In genomic region chr12:119229837-119230236, GRCh38 we compare ENCODE assay signal across 9 cellular contexts. TPM values are rescaled to one million over a fixed set of nuclear protein-coding genes. Genes with fewer than 3 reads are reported as not detected.
A peak's percentile ranks its signal among the peaks of the same experiment; 100 is the strongest.
DNase-seq lines count a peak whose midpoint lies in the region; ATAC-seq, FAIRE-seq and TF ChIP-seq lines count a peak whose summit lies in the region.
"Had no signal": no experiment of that assay in that cellular context is flagged by ENCODE, and none has a peak within 500 bp of the region (broad histone marks: within the 10 kb centered on the region; RNA-seq: fewer than 3 reads in every experiment).

No MANE protein-coding gene starts in this region.

- H3K27me3 ChIP-seq in lung (ENCODE audit: control insufficient read depth, insufficient read depth), result no peaks in the 10 kb centered on the region

- ATAC-seq in lung (ENCODE audit: insufficient read depth, low FRiP score) (peak; percentile 34), GM18517 (IDR thresholded peaks at IDR 0.05; ENCODE audit: unreplicated experiment) (no peak), HG02970 (IDR thresholded peaks at IDR 0.05; ENCODE audit: low FRiP score, unreplicated experiment) (no peak)
- ATAC-seq in natural killer cell treated with Interleukin-12 subunit alpha and Interleukin-12 subunit beta and Interleukin-15 and Interleukin-18, amount 100 ng/mL, for 72 hours, result no peak

- peak; percentile 73 for FAIRE-seq in D721Med (lab: Jason Lieb, UNC)

- H3K4me3 ChIP-seq in lung, result no peak overlapping the region

- no peaks in the 10 kb centered on the region for H3K9me3 ChIP-seq in lung (ENCODE audit: control insufficient read depth in 2 of 2, insufficient read depth in 1 of 2, low read length in 1 of 2)

- H3K27ac ChIP-seq in lung (ENCODE audit: low read depth in 1 of 2, low read length in 1 of 2), result no peak overlapping the region

- H3K36me3 Mint-ChIP-seq in natural killer cell treated with Interleukin-12 subunit alpha and Interleukin-12 subunit beta and Interleukin-15 and Interleukin-18, amount 100 ng/mL, for 72 hours, result no peaks in the 10 kb centered on the region

- no peaks in the 10 kb centered on the region for H3K9me3 Mint-ChIP-seq in natural killer cell treated with Interleukin-12 subunit alpha and Interleukin-12 subunit beta and Interleukin-15 and Interleukin-18, amount 100 ng/mL, for 72 hours

- no peaks in the 10 kb centered on the region for H3K4me1 Mint-ChIP-seq in natural killer cell treated with Interleukin-12 subunit alpha and Interleukin-12 subunit beta and Interleukin-15 and Interleukin-18, amount 100 ng/mL, for 72 hours (ENCODE audit: low read depth in 2 of 2)

- H3K36me3 ChIP-seq in lung (ENCODE audit: control insufficient read depth in 2 of 2, insufficient read depth in 2 of 2, low read length in 2 of 2), result no peaks in the 10 kb centered on the region

- 39 to 45% methylated on average over 9 of the region's 9 CpGs for WGBS in lung, 2 donors

- H3K4me1 ChIP-seq in lung (ENCODE audit: control insufficient read depth in 2 of 2, insufficient read depth in 2 of 2, low read length in 2 of 2), result no peaks in the 10 kb centered on the region

- TF ChIP-seq CTCF in D721Med (IDR thresholded peaks at IDR 0.05; ENCODE audit: insufficient read depth, missing control alignments) (no peak), lung (IDR thresholded peaks at IDR 0.05; ENCODE audit: control extremely low read depth, extremely low read depth) (no peak)

- no peak overlapping the region for H3K4me3 Mint-ChIP-seq in natural killer cell treated with Interleukin-12 subunit alpha and Interleukin-12 subunit beta and Interleukin-15 and Interleukin-18, amount 100 ng/mL, for 72 hours

- DNase-seq in D721Med (ENCODE audit: insufficient read length, low spot score) (peak; percentile 27), NAMALWA (ENCODE audit: low spot score) (peak; percentile 62), cerebellar cortex (ENCODE audit: low spot score) (peak; percentile 28), lung (ENCODE audit: low spot score) (peak; percentile 48), NCI-H2107 (lab: John Stamatoyannopoulos, UW) (no peak)
- DNase-seq in natural killer cell treated with Interleukin-12 subunit alpha and Interleukin-12 subunit beta and Interleukin-15 and Interleukin-18, amount 100 ng/mL, for 72 hours (ENCODE audit: low spot score), result no peak
- DNase-seq: activated naive CD4-positive, alpha-beta T cell treated with anti-CD3 and anti-CD28 coated beads, Interleukin-2, amount 50 U/mL, for 16 hours had no signal

- no peak overlapping the region for H3K27ac Mint-ChIP-seq in natural killer cell treated with Interleukin-12 subunit alpha and Interleukin-12 subunit beta and Interleukin-15 and Interleukin-18, amount 100 ng/mL, for 72 hours

- H3K27me3 Mint-ChIP-seq in natural killer cell treated with Interleukin-12 subunit alpha and Interleukin-12 subunit beta and Interleukin-15 and Interleukin-18, amount 100 ng/mL, for 72 hours, result peaks cover 20 to 30% of the 10 kb centered on the region in 2 donors

RNA-seq across cellular contexts. Expression of gene HSPB8, which starts 51.1 kb away (rescaled TPM):
- 10 to 100 TPM; 34.4 to 49.1 TPM for total RNA-seq in lung
- polyA plus RNA-seq in lung, result 10 to 100 TPM; 38.1 to 43.4 TPM
- total RNA-seq in natural killer cell treated with Interleukin-12 subunit alpha and Interleukin-12 subunit beta and Interleukin-15 and Interleukin-18, amount 100 ng/mL, for 72 hours, result not detected

Comparison
In these comparisons a context has a peak if more than half of its experiments do, and no peak if none do; other contexts are left out.
1. DNase-seq: peak in D721Med (single experiment), NAMALWA (single experiment), cerebellar cortex (single experiment) and lung (single experiment); none in natural killer cell treated with Interleukin-12 subunit alpha and Interleukin-12 subunit beta and Interleukin-15 and Interleukin-18, amount 100 ng/mL, for 72 hours (single experiment) and NCI-H2107 (single experiment).
2. RNA of gene HSPB8, which starts 51.1 kb away (total RNA-seq): 34.4 to 49.1 TPM in lung; not detected in natural killer cell treated with Interleukin-12 subunit alpha and Interleukin-12 subunit beta and Interleukin-15 and Interleukin-18, amount 100 ng/mL, for 72 hours; every median in the first group is over 10 times any median in the second.